1 cellular context compared by ENCODE assay signal in the genomic region with DNA sequence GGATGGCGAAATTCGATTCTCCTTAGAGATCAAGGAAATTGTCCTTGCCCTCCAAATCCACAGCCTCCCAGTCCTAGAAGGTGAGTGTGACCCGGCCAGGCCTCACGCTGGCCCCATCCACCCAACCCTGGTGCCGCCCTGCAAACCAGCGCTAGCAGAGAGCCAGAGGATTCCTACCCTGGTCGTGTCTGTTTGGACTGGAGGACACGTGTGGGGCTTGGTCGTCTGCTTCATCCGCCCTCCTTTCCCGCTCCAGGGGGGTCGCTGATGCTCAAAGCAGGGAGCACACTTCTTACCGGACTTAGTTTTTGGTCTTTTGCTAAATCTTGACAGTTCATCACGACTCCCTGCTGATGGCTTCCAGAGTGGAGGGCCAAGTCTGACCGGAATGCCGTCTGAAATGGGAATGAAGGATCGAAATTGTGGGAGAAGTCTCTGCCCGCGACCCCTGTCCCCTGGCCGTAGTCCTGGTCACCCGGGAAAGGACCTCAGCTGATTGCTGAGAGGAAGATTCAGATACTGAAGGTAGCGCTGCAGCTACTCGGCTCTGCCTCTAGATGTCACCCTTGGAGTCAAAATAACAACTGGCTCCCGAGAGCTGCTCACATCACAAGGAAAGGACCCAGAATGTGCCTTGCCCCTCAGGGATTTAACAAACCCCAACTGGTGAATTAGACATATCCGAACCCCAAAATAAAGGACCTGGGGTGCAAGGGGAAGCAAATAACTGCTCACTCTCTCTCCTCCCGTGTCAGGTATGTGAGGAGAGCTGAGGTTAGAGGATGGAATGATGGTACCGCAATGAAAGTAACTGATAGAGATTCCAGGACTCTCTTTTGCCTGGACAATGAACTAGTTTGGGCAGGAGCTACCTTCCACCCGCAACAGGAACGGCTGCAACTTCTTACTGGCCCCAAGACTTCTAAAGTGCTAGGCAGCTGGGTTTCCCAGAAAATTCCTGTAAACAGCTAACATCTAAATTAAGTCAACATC.
TF ChIP-seq lines count a peak whose summit lies in the region.

No MANE protein-coding gene starts in this region.

TF ChIP-seq in IMR-90, 13 proteins besides CTCF, POLR2A, EP300 and RAD21:
- peak; percentile 45 for TF ChIP-seq SMC3 (IDR thresholded peaks at IDR 0.05; ENCODE audit: low read depth, low read length)
- TF ChIP-seq, protein P1, sequence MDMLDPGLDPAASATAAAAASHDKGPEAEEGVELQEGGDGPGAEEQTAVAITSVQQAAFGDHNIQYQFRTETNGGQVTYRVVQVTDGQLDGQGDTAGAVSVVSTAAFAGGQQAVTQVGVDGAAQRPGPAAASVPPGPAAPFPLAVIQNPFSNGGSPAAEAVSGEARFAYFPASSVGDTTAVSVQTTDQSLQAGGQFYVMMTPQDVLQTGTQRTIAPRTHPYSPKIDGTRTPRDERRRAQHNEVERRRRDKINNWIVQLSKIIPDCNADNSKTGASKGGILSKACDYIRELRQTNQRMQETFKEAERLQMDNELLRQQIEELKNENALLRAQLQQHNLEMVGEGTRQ (IDR thresholded peaks at IDR 0.05; ENCODE audit: low read depth, low read length): no peak
